ENCODE assay signal across 2 cellular contexts in the genomic region with DNA sequence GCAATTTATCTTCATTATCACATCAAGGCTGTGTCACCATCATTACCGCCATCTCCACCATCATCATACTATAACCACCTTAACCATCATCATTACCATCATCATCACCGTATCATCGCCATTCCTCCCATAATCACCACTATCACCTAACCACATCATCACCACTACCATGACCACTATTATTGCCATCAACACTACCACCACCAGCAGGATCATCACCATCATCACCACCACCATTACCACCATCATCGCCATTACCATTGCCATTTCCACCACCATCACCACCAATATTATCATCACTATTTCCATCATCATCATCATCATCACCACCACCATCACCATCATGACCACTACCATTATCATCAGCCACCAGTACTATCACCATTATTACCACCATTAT.
A peak's percentile ranks its signal among the peaks of the same experiment; 100 is the strongest.
TF ChIP-seq lines count a peak whose summit lies in the region.

No MANE protein-coding gene starts in this region.

TF ChIP-seq in HEK293, 187 proteins besides CTCF, POLR2A, EP300 and RAD21:
- TF ChIP-seq ZNF146 (tag by site-specific recombination; IDR thresholded peaks at IDR 0.05) (no peak), ZNF629 (tag by site-specific recombination; IDR thresholded peaks at IDR 0.05) (no peak), ZNF791 (tag by site-specific recombination; IDR thresholded peaks at IDR 0.05) (0 out of 2 replicates have a peak, but pooled peaks have one; percentile 30), ZFP3 (tag by site-specific recombination; IDR thresholded peaks at IDR 0.05; ENCODE audit: low read depth) (no peak)

TF ChIP-seq in IMR-90, 13 proteins besides CTCF, POLR2A, EP300 and RAD21:
- no peak for TF ChIP-seq CEBPB (IDR thresholded peaks at IDR 0.05; ENCODE audit: low read depth, low read length)
- TF ChIP-seq, protein P1, sequence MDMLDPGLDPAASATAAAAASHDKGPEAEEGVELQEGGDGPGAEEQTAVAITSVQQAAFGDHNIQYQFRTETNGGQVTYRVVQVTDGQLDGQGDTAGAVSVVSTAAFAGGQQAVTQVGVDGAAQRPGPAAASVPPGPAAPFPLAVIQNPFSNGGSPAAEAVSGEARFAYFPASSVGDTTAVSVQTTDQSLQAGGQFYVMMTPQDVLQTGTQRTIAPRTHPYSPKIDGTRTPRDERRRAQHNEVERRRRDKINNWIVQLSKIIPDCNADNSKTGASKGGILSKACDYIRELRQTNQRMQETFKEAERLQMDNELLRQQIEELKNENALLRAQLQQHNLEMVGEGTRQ (IDR thresholded peaks at IDR 0.05; ENCODE audit: low read depth, low read length) = no peak
- TF ChIP-seq MAZ (IDR thresholded peaks at IDR 0.05; ENCODE audit: borderline replicate concordance, low read depth, low read length) = no peak
- TF ChIP-seq RCOR1 (IDR thresholded peaks at IDR 0.05; ENCODE audit: insufficient replicate concordance, low read length) = no peak
- TF ChIP-seq, protein P2, sequence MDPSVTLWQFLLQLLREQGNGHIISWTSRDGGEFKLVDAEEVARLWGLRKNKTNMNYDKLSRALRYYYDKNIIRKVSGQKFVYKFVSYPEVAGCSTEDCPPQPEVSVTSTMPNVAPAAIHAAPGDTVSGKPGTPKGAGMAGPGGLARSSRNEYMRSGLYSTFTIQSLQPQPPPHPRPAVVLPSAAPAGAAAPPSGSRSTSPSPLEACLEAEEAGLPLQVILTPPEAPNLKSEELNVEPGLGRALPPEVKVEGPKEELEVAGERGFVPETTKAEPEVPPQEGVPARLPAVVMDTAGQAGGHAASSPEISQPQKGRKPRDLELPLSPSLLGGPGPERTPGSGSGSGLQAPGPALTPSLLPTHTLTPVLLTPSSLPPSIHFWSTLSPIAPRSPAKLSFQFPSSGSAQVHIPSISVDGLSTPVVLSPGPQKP (IDR thresholded peaks at IDR 0.05; ENCODE audit: borderline replicate concordance, low read depth, low read length) = no peak
- no peak for TF ChIP-seq MXI1 (IDR thresholded peaks at IDR 0.05; ENCODE audit: borderline replicate concordance, low read depth, low read length)
- no peak for TF ChIP-seq BHLHE40 (IDR thresholded peaks at IDR 0.05; ENCODE audit: low read depth, low read length)
- TF ChIP-seq NFE2L2 (IDR thresholded peaks at IDR 0.05; ENCODE audit: low read depth, low read length) = no peak
- TF ChIP-seq SMC3 (IDR thresholded peaks at IDR 0.05; ENCODE audit: low read depth, low read length) = no peak
- no peak for TF ChIP-seq RFX5 (IDR thresholded peaks at IDR 0.05; ENCODE audit: low read depth, low read length)
- TF ChIP-seq MAFK (IDR thresholded peaks at IDR 0.05; ENCODE audit: low read depth, low read length) = no peak
- no peak for TF ChIP-seq CHD1 (IDR thresholded peaks at IDR 0.05; ENCODE audit: low read depth, low read length)
- TF ChIP-seq FOS (IDR thresholded peaks at IDR 0.05; ENCODE audit: low read depth, low read length) = no peak
TF ChIP-seq in IMR-90: peak in this region for 0.
